ENCODE assay signal across 25 cellular contexts in the genomic region with DNA sequence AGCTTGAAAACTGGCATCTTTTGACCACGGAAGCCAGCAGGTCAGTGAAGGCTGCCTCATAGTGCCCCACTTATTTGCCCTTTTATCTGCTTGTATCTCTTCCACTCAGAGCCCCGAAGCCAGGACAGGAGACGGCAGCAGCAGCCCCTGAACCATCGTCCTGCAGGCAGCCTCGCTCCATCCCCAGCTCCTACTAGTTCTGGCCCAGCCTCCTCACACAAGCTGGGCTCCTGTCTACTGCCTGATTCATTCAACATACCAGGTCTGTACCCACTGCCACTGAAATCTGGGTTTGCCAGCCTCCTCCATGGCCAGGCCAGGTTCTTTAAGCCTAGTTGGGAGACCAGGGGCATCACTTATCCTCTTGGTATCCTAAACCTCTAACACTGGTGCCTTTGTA. TPM values are rescaled to one million over a fixed set of nuclear protein-coding genes. Genes with fewer than 3 reads are reported as not detected.
DNase-seq lines count a peak whose midpoint lies in the region; ATAC-seq, FAIRE-seq and TF ChIP-seq lines count a peak whose summit lies in the region.
"Had no signal": no experiment of that assay in that cellular context is flagged by ENCODE, and none has a peak within 500 bp of the region (broad histone marks: within the 10 kb centered on the region; RNA-seq: fewer than 3 reads in every experiment).

No MANE protein-coding gene starts in this region.

- no peak for DNase-seq in activated naive CD4-positive, alpha-beta T cell treated with anti-CD3 and anti-CD28 coated beads, Interleukin-2, amount 10 ng/mL, durations not matched to agents 7 days and 5 days
- no peak for DNase-seq in activated naive CD4-positive, alpha-beta T cell treated with anti-CD3 and anti-CD28 coated beads, Interleukin-2, amount 50 U/mL, for 72 hours (ENCODE audit: low spot score in 2 of 2)
- no peak for DNase-seq in K562 (ENCODE audit: extremely low read depth in 1 of 4, low spot score in 3 of 4)
- no peak for DNase-seq in mesothelial cell of epicardium (ENCODE audit: low spot score in 2 of 2, unreplicated experiment in 2 of 2)
- no peak for DNase-seq in stimulated activated effector memory CD8-positive, alpha-beta T cell treated with anti-CD3 and anti-CD28 coated beads, Interleukin-12 subunit alpha, Interleukin-12 subunit beta, amount 100 ng/mL, for 72 hours (ENCODE audit: low spot score in 2 of 2)
- no peak for DNase-seq in coronary artery (ENCODE audit: low spot score)
- DNase-seq: C1 segment of cervical spinal cord; Caco-2; CD4-positive, alpha-beta memory T cell; H9; Kasumi-1; MV-4-11; NCI-H1105; NCI-H1436 treated with DMSO at 0.1 percent for 48 hours; NCI-H1930; NCI-H2107; NCI-H524 treated with DMSO at 0.1 percent for 48 hours; NCI-H774; NK-92 treated with Interleukin-12 subunit alpha and Interleukin-12 subunit beta, amount 100 ng/mL, for 24 hours; PC-9; SJCRH30 had no signal

- H3K4me3 Mint-ChIP-seq in activated naive CD4-positive, alpha-beta T cell treated with anti-CD3 and anti-CD28 coated beads, Interleukin-2, amount 10 ng/mL, durations not matched to agents 7 days and 5 days: no peak overlapping the region
- H3K4me3 Mint-ChIP-seq in mesothelial cell of epicardium: no peak overlapping the region
- no peak overlapping the region for H3K4me3 Mint-ChIP-seq in stimulated activated effector memory CD8-positive, alpha-beta T cell treated with anti-CD3 and anti-CD28 coated beads, Interleukin-12 subunit alpha, Interleukin-12 subunit beta, amount 100 ng/mL, for 72 hours
- H3K4me3 Mint-ChIP-seq: GM23338, H9 had no signal

- H3K4me3 ChIP-seq in K562 (no peak overlapping the region), coronary artery (no peak overlapping the region)
- H3K4me3 ChIP-seq: GM23338, PC-9, SJCRH30 had no signal

- intact Hi-C loops in K562 (cut with micrococcal nuclease): no loop called here

- no peak for TF ChIP-seq CTCF in K562 (IDR thresholded peaks at IDR 0.05 in 2 of 3, conservative IDR thresholded peaks at IDR 0.05 in 1 of 3; ENCODE audit: insufficient read depth in 2 of 3, low read depth in 1 of 3, low read length in 3 of 3)
- TF ChIP-seq CTCF in mesothelial cell of epicardium (IDR thresholded peaks at IDR 0.05; ENCODE audit: unreplicated experiment): no peak
- no peak for TF ChIP-seq CTCF in coronary artery (IDR thresholded peaks at IDR 0.05)

- H2AFZ ChIP-seq in K562 (ENCODE audit: low read depth, low read length): no peak overlapping the region
- H2AFZ ChIP-seq: GM23338, PC-9 had no signal

- H3K27ac ChIP-seq in K562 (ENCODE audit: extremely low read depth, low read depth, low read length) (no peak overlapping the region), coronary artery (no peak overlapping the region)
- H3K27ac ChIP-seq: PC-9, SJCRH30 had no signal

- FAIRE-seq in K562 (lab: Jason Lieb, UNC): no peak
- FAIRE-seq: G401.6 had no signal

- WGBS in K562 (ENCODE audit: insufficient coverage, low coverage, missing lambda C conversion rate): 97% methylated on average over 5 of the region's 5 CpGs

- H3K27me3 Mint-ChIP-seq in activated naive CD4-positive, alpha-beta T cell treated with anti-CD3 and anti-CD28 coated beads, Interleukin-2, amount 10 ng/mL, durations not matched to agents 7 days and 5 days: no peaks in the 10 kb centered on the region
- H3K27me3 Mint-ChIP-seq in mesothelial cell of epicardium (ENCODE audit: low read depth): no peaks in the 10 kb centered on the region
- H3K27me3 Mint-ChIP-seq: CD4-positive, alpha-beta memory T cell had no signal

- H3K27ac Mint-ChIP-seq in activated naive CD4-positive, alpha-beta T cell treated with anti-CD3 and anti-CD28 coated beads, Interleukin-2, amount 10 ng/mL, durations not matched to agents 7 days and 5 days: peak overlapping the region; percentile 55
- H3K27ac Mint-ChIP-seq in activated naive CD4-positive, alpha-beta T cell treated with anti-CD3 and anti-CD28 coated beads, Interleukin-2, amount 50 U/mL, for 72 hours: peak overlapping the region in 1 of 2 donors; percentile 44
- H3K27ac Mint-ChIP-seq in mesothelial cell of epicardium: peak overlapping the region; percentile 53
- peak overlapping the region; percentile 94 for H3K27ac Mint-ChIP-seq in stimulated activated effector memory CD8-positive, alpha-beta T cell treated with anti-CD3 and anti-CD28 coated beads, Interleukin-12 subunit alpha, Interleukin-12 subunit beta, amount 100 ng/mL, for 72 hours
- H3K27ac Mint-ChIP-seq: GM23338 had no signal

- no peak for TF ChIP-seq EP300 in K562 (IDR thresholded peaks at IDR 0.05; ENCODE audit: low read length)

- no peak for ATAC-seq in activated naive CD4-positive, alpha-beta T cell treated with anti-CD3 and anti-CD28 coated beads, Interleukin-2, amount 50 U/mL, for 72 hours
- ATAC-seq in K562 (no peak), GM21529 (IDR thresholded peaks at IDR 0.05; ENCODE audit: unreplicated experiment) (no peak)
- no peak for ATAC-seq in stimulated activated effector memory CD8-positive, alpha-beta T cell treated with anti-CD3 and anti-CD28 coated beads, Interleukin-12 subunit alpha, Interleukin-12 subunit beta, amount 100 ng/mL, for 72 hours
- ATAC-seq: GM23338, Right ventricle myocardium inferior had no signal

- CTCF ChIA-PET in activated naive CD4-positive, alpha-beta T cell treated with anti-CD3 and anti-CD28 coated beads, Interleukin-2, amount 10 ng/mL, durations not matched to agents 7 days and 5 days (lab: Charles Lee): no interaction called here
- CTCF ChIA-PET in K562 (lab: Yijun Ruan, JAX; ENCODE audit: low intra/inter-chr PET ratio): no interaction called here

- no peak overlapping the region; a peak in 1 of 4 replicates for H3K9ac ChIP-seq in K562 (ENCODE audit: insufficient read depth in 1 of 2, low read depth in 2 of 2, low read length in 2 of 2)

- no peaks in the 10 kb centered on the region for H3K9me3 Mint-ChIP-seq in activated naive CD4-positive, alpha-beta T cell treated with anti-CD3 and anti-CD28 coated beads, Interleukin-2, amount 10 ng/mL, durations not matched to agents 7 days and 5 days
- H3K9me3 Mint-ChIP-seq in activated naive CD4-positive, alpha-beta T cell treated with anti-CD3 and anti-CD28 coated beads, Interleukin-2, amount 50 U/mL, for 72 hours: no peaks in the 10 kb centered on the region
- H3K9me3 Mint-ChIP-seq in mesothelial cell of epicardium: no peaks in the 10 kb centered on the region
- no peaks in the 10 kb centered on the region for H3K9me3 Mint-ChIP-seq in stimulated activated effector memory CD8-positive, alpha-beta T cell treated with anti-CD3 and anti-CD28 coated beads, Interleukin-12 subunit alpha, Interleukin-12 subunit beta, amount 100 ng/mL, for 72 hours
- H3K9me3 Mint-ChIP-seq: CD4-positive, alpha-beta memory T cell; GM23338; H9 had no signal

- H3K4me2 ChIP-seq in K562 (ENCODE audit: insufficient read depth, low read length): no peak overlapping the region
- H3K4me2 ChIP-seq: GM23338, PC-9 had no signal

- H4K20me1 ChIP-seq in K562 (replicated peaks; ENCODE audit: control insufficient read depth, insufficient read depth, low read length): no peaks in the 10 kb centered on the region

- TF ChIP-seq RAD21 in K562 (CRISPR knock-in tag; conservative IDR thresholded peaks at IDR 0.05 in 1 of 2, IDR thresholded peaks at IDR 0.05 in 1 of 2): no peak

- H3K36me3 ChIP-seq in K562 (ENCODE audit: control insufficient read depth, insufficient read depth, low read length): peaks cover 54% of the 10 kb centered on the region

- H3K9me1 ChIP-seq in K562 (ENCODE audit: control insufficient read depth, insufficient read depth, low read length): no peaks in the 10 kb centered on the region

- H3K27me3 ChIP-seq in K562 (ENCODE audit: control insufficient read depth in 2 of 2, insufficient read depth in 2 of 2, low read length in 2 of 2): no peaks in the 10 kb centered on the region
- H3K27me3 ChIP-seq: SJCRH30 had no signal

- H3K36me3 Mint-ChIP-seq in activated naive CD4-positive, alpha-beta T cell treated with anti-CD3 and anti-CD28 coated beads, Interleukin-2, amount 10 ng/mL, durations not matched to agents 7 days and 5 days: peaks cover 56% of the 10 kb centered on the region
- peaks cover 42 to 54% of the 10 kb centered on the region in 2 donors for H3K36me3 Mint-ChIP-seq in activated naive CD4-positive, alpha-beta T cell treated with anti-CD3 and anti-CD28 coated beads, Interleukin-2, amount 50 U/mL, for 72 hours
- peaks cover 29% of the 10 kb centered on the region for H3K36me3 Mint-ChIP-seq in mesothelial cell of epicardium
- H3K36me3 Mint-ChIP-seq in stimulated activated effector memory CD8-positive, alpha-beta T cell treated with anti-CD3 and anti-CD28 coated beads, Interleukin-12 subunit alpha, Interleukin-12 subunit beta, amount 100 ng/mL, for 72 hours: peaks cover 81% of the 10 kb centered on the region

- in situ Hi-C loops in K562 (cut with MboI): no loop called here

- TF ChIP-seq POLR2A in K562 (conservative IDR thresholded peaks at IDR 0.05): no peak

- H3K9me3 ChIP-seq in K562 (replicated peaks; ENCODE audit: control insufficient read depth, insufficient read depth, low read depth, low read length): no peaks in the 10 kb centered on the region
- H3K9me3 ChIP-seq: Caco-2, SJCRH30 had no signal

- H3K4me1 Mint-ChIP-seq in activated naive CD4-positive, alpha-beta T cell treated with anti-CD3 and anti-CD28 coated beads, Interleukin-2, amount 10 ng/mL, durations not matched to agents 7 days and 5 days: peaks cover 45% of the 10 kb centered on the region
- H3K4me1 Mint-ChIP-seq in mesothelial cell of epicardium: peaks cover 22% of the 10 kb centered on the region
- peaks cover 51% of the 10 kb centered on the region for H3K4me1 Mint-ChIP-seq in stimulated activated effector memory CD8-positive, alpha-beta T cell treated with anti-CD3 and anti-CD28 coated beads, Interleukin-12 subunit alpha, Interleukin-12 subunit beta, amount 100 ng/mL, for 72 hours

- H3K79me2 ChIP-seq in K562 (ENCODE audit: control insufficient read depth, insufficient read depth, low read length): peaks cover 29% of the 10 kb centered on the region

- no TSS peak for BruUV-seq in K562 (replicated peaks; lab: Mats Ljungman, UMichigan)

- H3K4me1 ChIP-seq in K562 (replicated peaks in 1 of 2; ENCODE audit: control insufficient read depth in 2 of 2, insufficient read depth in 2 of 2, low read length in 2 of 2): peaks cover 37 to 39% of the 10 kb centered on the region in 2 experiments
- H3K4me1 ChIP-seq: Caco-2, SJCRH30 had no signal

- POLR2A ChIA-PET in K562 (lab: Yijun Ruan, JAX): interaction anchor here (0.7 to 9.0 kb wide), 6 partner anchors 10 to 20 kb away, joined by 3 to 112 read pairs (median 3); a partner anchor contains a TSS

RNA-seq across cellular contexts. Expression of a gene that starts 4.1 kb away (rescaled TPM):
- 100 to 1,000 TPM; 263 to 344 TPM for total RNA-seq in activated naive CD4-positive, alpha-beta T cell treated with anti-CD3 and anti-CD28 coated beads, Interleukin-2, amount 50 U/mL, for 72 hours
- total RNA-seq in K562 (2011; cell fraction: chromatin; rRNA removed; ENCODE audit: low replicate concordance): 32.9 and 75.2 TPM in 2 replicates
- total RNA-seq in K562 (2011; cell fraction: nucleolus; rRNA removed): 76.6 and 92.2 TPM in 2 replicates
- total RNA-seq in K562 (2011; cell fraction: nucleoplasm; rRNA removed): 88.9 and 136 TPM in 2 replicates
- total RNA-seq in K562 (2014; rRNA removed): 186 and 199 TPM in 2 replicates
- total RNA-seq in K562 (2014; rRNA removed; fragmentation: Illumina TruSeq; extraction: Trizol): 263 and 292 TPM in 2 replicates
- total RNA-seq in K562 (2015; rRNA removed; fragmentation: Illumina TruSeq; extraction: Trizol): 335 and 366 TPM in 2 replicates
- total RNA-seq in K562 (2021): 239 and 266 TPM in 2 replicates
- polyA plus RNA-seq in K562 (2011; rRNA removed): 328 and 435 TPM in 2 replicates
- polyA plus RNA-seq in K562 (2011; cell fraction: cytosol; rRNA removed): 794 and 995 TPM in 2 replicates
- 204 and 270 TPM in 2 replicates for polyA plus RNA-seq in K562 (2011; cell fraction: nucleus; rRNA removed)
- 363 and 494 TPM in 2 replicates for polyA plus RNA-seq in K562 (2012)
- 503 and 545 TPM in 2 replicates for polyA plus RNA-seq in K562 (2014; fragmentation: Illumina TruSeq; extraction: Trizol)
- polyA plus RNA-seq in K562 (2014; fragmentation: Nextera tagmentation; extraction: Ambion mirVana): 1,000 to 10,000 TPM; 1,144 to 1,155 TPM
- 355 and 369 TPM in 2 replicates for polyA plus RNA-seq in K562 (2014; rRNA removed)
- 170 and 193 TPM in 2 replicates for polyA minus RNA-seq in K562 (2011; rRNA and poly(A)+ RNA removed)
- polyA minus RNA-seq in K562 (2011; cell fraction: cytosol; rRNA and poly(A)+ RNA removed): 371 and 384 TPM in 2 replicates
- 63.4 and 99.5 TPM in 2 replicates for polyA minus RNA-seq in K562 (2011; cell fraction: nucleus; rRNA and poly(A)+ RNA removed)
- 254 to 263 TPM (median 257 TPM) in 3 replicates for total RNA-seq in mesothelial cell of epicardium

RNA-seq across cellular contexts. Expression of a gene that starts 11.0 kb away (rescaled TPM):
- total RNA-seq in activated naive CD4-positive, alpha-beta T cell treated with anti-CD3 and anti-CD28 coated beads, Interleukin-2, amount 50 U/mL, for 72 hours: under 1 TPM; 0.52 to 0.78 TPM
- 0.26 and 1.00 TPM in 2 replicates for total RNA-seq in K562 (2011; cell fraction: chromatin; rRNA removed; ENCODE audit: low replicate concordance)
- 1.6 and 2.0 TPM in 2 replicates for total RNA-seq in K562 (2011; cell fraction: nucleolus; rRNA removed)
- 0.51 and 0.61 TPM in 2 replicates for total RNA-seq in K562 (2011; cell fraction: nucleoplasm; rRNA removed)
- total RNA-seq in K562 (2014; rRNA removed) (2.2 and 2.7 TPM in 2 replicates), K562 (2014; rRNA removed; fragmentation: Illumina TruSeq; extraction: Trizol) (0.04 TPM in 1 of 2 replicates, not detected in the other), K562 (2015; rRNA removed; fragmentation: Illumina TruSeq; extraction: Trizol) (0.54 and 0.75 TPM in 2 replicates), K562 (2021) (1.0 and 1.5 TPM in 2 replicates), mesothelial cell of epicardium (170 to 179 TPM (median 172 TPM) in 3 replicates)
- polyA plus RNA-seq in K562 (2011; rRNA removed) (0.24 and 0.43 TPM in 2 replicates), K562 (2014; fragmentation: Illumina TruSeq; extraction: Trizol) (0.06 and 0.37 TPM in 2 replicates), K562 (2014; fragmentation: Nextera tagmentation; extraction: Ambion mirVana) (not detected), K562 (2014; rRNA removed) (0.94 and 1.1 TPM in 2 replicates)
- polyA plus RNA-seq in K562 (2011; cell fraction: cytosol; rRNA removed): 0.63 and 1.3 TPM in 2 replicates
- polyA plus RNA-seq in K562 (2011; cell fraction: nucleus; rRNA removed): 1.1 and 2.4 TPM in 2 replicates
- polyA plus RNA-seq in K562 (2012): 1.1 and 1.7 TPM in 2 replicates
- 0.12 and 0.25 TPM in 2 replicates for polyA minus RNA-seq in K562 (2011; rRNA and poly(A)+ RNA removed)
- polyA minus RNA-seq in K562 (2011; cell fraction: cytosol; rRNA and poly(A)+ RNA removed): 0.46 and 0.67 TPM in 2 replicates
- 0.78 and 0.94 TPM in 2 replicates for polyA minus RNA-seq in K562 (2011; cell fraction: nucleus; rRNA and poly(A)+ RNA removed)

RNA-seq across cellular contexts. Expression of a gene that starts 15.9 kb away (rescaled TPM):
- total RNA-seq in activated naive CD4-positive, alpha-beta T cell treated with anti-CD3 and anti-CD28 coated beads, Interleukin-2, amount 50 U/mL, for 72 hours: 10 to 100 TPM; 14.1 to 21.6 TPM
- 40.2 and 80.6 TPM in 2 replicates for total RNA-seq in K562 (2011; cell fraction: chromatin; rRNA removed; ENCODE audit: low replicate concordance)
- 34.5 and 47.0 TPM in 2 replicates for total RNA-seq in K562 (2011; cell fraction: nucleolus; rRNA removed)
- 34.2 and 36.7 TPM in 2 replicates for total RNA-seq in K562 (2011; cell fraction: nucleoplasm; rRNA removed)
- total RNA-seq in K562 (2014; rRNA removed) (26.2 and 30.3 TPM in 2 replicates), K562 (2014; rRNA removed; fragmentation: Illumina TruSeq; extraction: Trizol) (25.8 and 26.4 TPM in 2 replicates), K562 (2015; rRNA removed; fragmentation: Illumina TruSeq; extraction: Trizol) (28.7 and 29.1 TPM in 2 replicates), K562 (2021) (37.6 and 40.3 TPM in 2 replicates), mesothelial cell of epicardium (40.5 to 45.0 TPM (median 43.2 TPM) in 3 replicates)
- polyA plus RNA-seq in K562 (2011; rRNA removed) (48.3 and 52.7 TPM in 2 replicates), K562 (2014; fragmentation: Illumina TruSeq; extraction: Trizol) (49.5 and 52.3 TPM in 2 replicates), K562 (2014; fragmentation: Nextera tagmentation; extraction: Ambion mirVana) (1 to 10 TPM; 3.3 to 6.3 TPM), K562 (2014; rRNA removed) (24.9 and 33.8 TPM in 2 replicates)
- 61.4 and 68.7 TPM in 2 replicates for polyA plus RNA-seq in K562 (2011; cell fraction: cytosol; rRNA removed)
- 59.7 and 61.5 TPM in 2 replicates for polyA plus RNA-seq in K562 (2011; cell fraction: nucleus; rRNA removed)
- polyA plus RNA-seq in K562 (2012): 33.2 and 62.0 TPM in 2 replicates
- polyA minus RNA-seq in K562 (2011; rRNA and poly(A)+ RNA removed): 42.1 and 50.9 TPM in 2 replicates
- 22.4 and 26.2 TPM in 2 replicates for polyA minus RNA-seq in K562 (2011; cell fraction: cytosol; rRNA and poly(A)+ RNA removed)
- polyA minus RNA-seq in K562 (2011; cell fraction: nucleus; rRNA and poly(A)+ RNA removed): 20.7 and 27.2 TPM in 2 replicates

RNA-seq across cellular contexts. Expression of a gene that starts 19.2 kb away (rescaled TPM):
- 10 to 100 TPM; 10.6 to 16.3 TPM for total RNA-seq in activated naive CD4-positive, alpha-beta T cell treated with anti-CD3 and anti-CD28 coated beads, Interleukin-2, amount 50 U/mL, for 72 hours
- 2.0 and 6.1 TPM in 2 replicates for total RNA-seq in K562 (2011; cell fraction: chromatin; rRNA removed; ENCODE audit: low replicate concordance)
- total RNA-seq in K562 (2011; cell fraction: nucleolus; rRNA removed): 5.5 and 8.5 TPM in 2 replicates
- total RNA-seq in K562 (2011; cell fraction: nucleoplasm; rRNA removed): 5.1 and 5.5 TPM in 2 replicates
- 5.8 and 9.8 TPM in 2 replicates for total RNA-seq in K562 (2014; rRNA removed)
- 2.4 and 3.6 TPM in 2 replicates for total RNA-seq in K562 (2014; rRNA removed; fragmentation: Illumina TruSeq; extraction: Trizol)
- 8.8 and 9.2 TPM in 2 replicates for total RNA-seq in K562 (2015; rRNA removed; fragmentation: Illumina TruSeq; extraction: Trizol)
- 10.7 and 13.2 TPM in 2 replicates for total RNA-seq in K562 (2021)
- 3.4 and 3.7 TPM in 2 replicates for polyA plus RNA-seq in K562 (2011; rRNA removed)
- polyA plus RNA-seq in K562 (2011; cell fraction: cytosol; rRNA removed): 4.3 and 6.2 TPM in 2 replicates
- 9.1 and 9.7 TPM in 2 replicates for polyA plus RNA-seq in K562 (2011; cell fraction: nucleus; rRNA removed)
- 15.4 and 17.5 TPM in 2 replicates for polyA plus RNA-seq in K562 (2012)
- polyA plus RNA-seq in K562 (2014; fragmentation: Illumina TruSeq; extraction: Trizol): 6.2 TPM in 2 replicates
- polyA plus RNA-seq in K562 (2014; fragmentation: Nextera tagmentation; extraction: Ambion mirVana): 1 to 10 TPM; 1.5 to 2.7 TPM
- polyA plus RNA-seq in K562 (2014; rRNA removed): 4.8 and 5.2 TPM in 2 replicates
- 2.0 and 2.2 TPM in 2 replicates for polyA minus RNA-seq in K562 (2011; rRNA and poly(A)+ RNA removed)
- 5.2 and 6.2 TPM in 2 replicates for polyA minus RNA-seq in K562 (2011; cell fraction: cytosol; rRNA and poly(A)+ RNA removed)
- polyA minus RNA-seq in K562 (2011; cell fraction: nucleus; rRNA and poly(A)+ RNA removed): 3.3 and 3.4 TPM in 2 replicates
- total RNA-seq in mesothelial cell of epicardium: 3.3 to 4.1 TPM (median 3.6 TPM) in 3 replicates

RNA-seq across cellular contexts. Expression of a gene that starts 34.6 kb away (rescaled TPM):
- 10 to 100 TPM; 54.3 to 68.0 TPM for total RNA-seq in activated naive CD4-positive, alpha-beta T cell treated with anti-CD3 and anti-CD28 coated beads, Interleukin-2, amount 50 U/mL, for 72 hours
- total RNA-seq in K562 (2011; cell fraction: chromatin; rRNA removed; ENCODE audit: low replicate concordance): 364 and 807 TPM in 2 replicates
- total RNA-seq in K562 (2011; cell fraction: nucleolus; rRNA removed): 428 and 514 TPM in 2 replicates
- total RNA-seq in K562 (2011; cell fraction: nucleoplasm; rRNA removed): 376 and 406 TPM in 2 replicates
- total RNA-seq in K562 (2014; rRNA removed) (18.9 and 23.7 TPM in 2 replicates), K562 (2014; rRNA removed; fragmentation: Illumina TruSeq; extraction: Trizol) (31.0 and 34.3 TPM in 2 replicates), K562 (2015; rRNA removed; fragmentation: Illumina TruSeq; extraction: Trizol) (44.0 and 44.1 TPM in 2 replicates), K562 (2021) (78.5 and 79.6 TPM in 2 replicates), mesothelial cell of epicardium (86.8 to 88.8 TPM (median 88.6 TPM) in 3 replicates)
- polyA plus RNA-seq in K562 (2011; rRNA removed) (52.9 and 143 TPM in 2 replicates), K562 (2014; fragmentation: Illumina TruSeq; extraction: Trizol) (76.9 and 81.4 TPM in 2 replicates), K562 (2014; fragmentation: Nextera tagmentation; extraction: Ambion mirVana) (10 to 100 TPM; 11.4 to 14.8 TPM), K562 (2014; rRNA removed) (55.0 and 58.0 TPM in 2 replicates)
- 146 and 165 TPM in 2 replicates for polyA plus RNA-seq in K562 (2011; cell fraction: cytosol; rRNA removed)
- polyA plus RNA-seq in K562 (2011; cell fraction: nucleus; rRNA removed): 466 and 543 TPM in 2 replicates
- 57.3 and 151 TPM in 2 replicates for polyA plus RNA-seq in K562 (2012)
- polyA minus RNA-seq in K562 (2011; rRNA and poly(A)+ RNA removed): 123 TPM in 2 replicates
- polyA minus RNA-seq in K562 (2011; cell fraction: cytosol; rRNA and poly(A)+ RNA removed): 96.4 and 118 TPM in 2 replicates
- polyA minus RNA-seq in K562 (2011; cell fraction: nucleus; rRNA and poly(A)+ RNA removed): 142 and 264 TPM in 2 replicates

Comparison
In these comparisons a context has a peak if more than half of its experiments do, and no peak if none do; other contexts are left out.
1. RNA of a gene that starts 11.0 kb away (total RNA-seq): 170 to 179 TPM in mesothelial cell of epicardium; 0.04 to 2.7 TPM in K562 and 0.52 to 0.78 TPM in activated naive CD4-positive, alpha-beta T cell treated with anti-CD3 and anti-CD28 coated beads, Interleukin-2, amount 50 U/mL, for 72 hours; every median in the first group is over 10 times any median in the second.